20 cellular contexts compared by ENCODE assay signal in genomic region chr12:41437578-41437977, GRCh38.
DNase-seq lines count a peak whose midpoint lies in the region; ATAC-seq and TF ChIP-seq lines count a peak whose summit lies in the region.
"Had no signal": no experiment of that assay in that cellular context is flagged by ENCODE, and none has a peak within 500 bp of the region (broad histone marks: within the 10 kb centered on the region; RNA-seq: fewer than 3 reads in every experiment).

No MANE protein-coding gene starts in this region.

- H3K9ac ChIP-seq in smooth muscle cell (ENCODE audit: low read depth) = no peak overlapping the region

- H3K4me2 ChIP-seq in smooth muscle cell = no peak overlapping the region

- no peak overlapping the region for H2AFZ ChIP-seq in smooth muscle cell (ENCODE audit: low read depth)

- no peaks in the 10 kb centered on the region for H3K9me3 ChIP-seq in smooth muscle cell (replicated peaks; ENCODE audit: low read depth)

- H3K4me1 ChIP-seq in smooth muscle cell (ENCODE audit: low read depth) = peaks cover 4% of the 10 kb centered on the region

- H3K27me3 ChIP-seq in kidney epithelial cell (ENCODE audit: control insufficient read depth, insufficient read depth, low read length) = no peaks in the 10 kb centered on the region
- no peaks in the 10 kb centered on the region for H3K27me3 ChIP-seq in smooth muscle cell (ENCODE audit: low read depth)

- peak; percentile 21 for DNase-seq in NCI-H146 (lab: John Stamatoyannopoulos, UW)
- DNase-seq in NCI-H146 treated with DMSO at 0.1 percent for 48 hours (lab: John Stamatoyannopoulos, UW; ENCODE audit: unreplicated experiment) = no peak
- DNase-seq in astrocyte of the hippocampus (ENCODE audit: low read depth, low spot score) = peak; percentile 35
- peak; percentile 16 for DNase-seq in kidney epithelial cell (ENCODE audit: low read depth)
- peak; percentile 66 for DNase-seq in superior temporal gyrus (ENCODE audit: extremely low spot score)
- no peak for DNase-seq in smooth muscle cell (lab: John Stamatoyannopoulos, UW; ENCODE audit: unreplicated experiment)
- DNase-seq in SW480 (ENCODE audit: low spot score) = no peak
- DNase-seq: 8988T; activated CD4-positive, alpha-beta T cell treated with anti-CD3 and anti-CD28 coated beads for 36 hours; activated naive CD4-positive, alpha-beta T cell; effector memory CD4-positive, alpha-beta T cell; foreskin fibroblast; H7; NCI-H2107; right cardiac atrium; SHP77 treated with DMSO at 0.1 percent for 48 hours; stimulated activated CD4-positive, alpha-beta T cell treated with anti-CD3 and anti-CD28 coated beads, Interleukin-1b, Interleukin-23, amount 100 ng/mL, for 48 hours had no signal

- H4K20me1 ChIP-seq in smooth muscle cell (ENCODE audit: low read depth) = no peaks in the 10 kb centered on the region

- WGBS in smooth muscle cell (ENCODE audit: low lambda C conversion rate) = 78% methylated on average over 5 of the region's 5 CpGs

- no peak for TF ChIP-seq CTCF in kidney epithelial cell (IDR thresholded peaks at IDR 0.05; ENCODE audit: insufficient read depth, low read length, poor library complexity, severe bottlenecking)
- TF ChIP-seq CTCF in smooth muscle cell (IDR thresholded peaks at IDR 0.05; ENCODE audit: borderline replicate concordance, insufficient read depth, poor library complexity, severe bottlenecking) = no peak

- H3K4me3 ChIP-seq in kidney epithelial cell (ENCODE audit: low read depth, low read length) (no peak overlapping the region), smooth muscle cell (no peak overlapping the region)
- H3K4me3 ChIP-seq: lung had no signal

- H3K36me3 ChIP-seq in kidney epithelial cell (ENCODE audit: control insufficient read depth, insufficient read depth, low read length) (no peaks in the 10 kb centered on the region), smooth muscle cell (ENCODE audit: low read depth) (no peaks in the 10 kb centered on the region)

- H3F3A ChIP-seq in smooth muscle cell (ENCODE audit: low read depth) = no peaks in the 10 kb centered on the region

- ATAC-seq in esophagus mucosa = no peak
- ATAC-seq: activated CD4-positive, alpha-beta T cell treated with anti-CD3 and anti-CD28 coated beads for 36 hours; natural killer cell treated with Interleukin-12 subunit alpha and Interleukin-12 subunit beta and Interleukin-15 and Interleukin-18, amount 100 ng/mL, for 72 hours; right cardiac atrium had no signal

- H3K79me2 ChIP-seq in smooth muscle cell (ENCODE audit: low read depth) = no peaks in the 10 kb centered on the region

- H3K27ac ChIP-seq in smooth muscle cell (ENCODE audit: low read depth) = no peak overlapping the region

Comparison
In these comparisons a context has a peak if more than half of its experiments do, and no peak if none do; other contexts are left out.
1. DNase-seq: peak in NCI-H146 (single experiment), astrocyte of the hippocampus (single experiment), kidney epithelial cell (single experiment) and superior temporal gyrus (single experiment); none in NCI-H146 treated with DMSO at 0.1 percent for 48 hours (single experiment), smooth muscle cell (single experiment) and SW480 (single experiment).